ENCODE assay signal across 20 cellular contexts in the genomic region with DNA sequence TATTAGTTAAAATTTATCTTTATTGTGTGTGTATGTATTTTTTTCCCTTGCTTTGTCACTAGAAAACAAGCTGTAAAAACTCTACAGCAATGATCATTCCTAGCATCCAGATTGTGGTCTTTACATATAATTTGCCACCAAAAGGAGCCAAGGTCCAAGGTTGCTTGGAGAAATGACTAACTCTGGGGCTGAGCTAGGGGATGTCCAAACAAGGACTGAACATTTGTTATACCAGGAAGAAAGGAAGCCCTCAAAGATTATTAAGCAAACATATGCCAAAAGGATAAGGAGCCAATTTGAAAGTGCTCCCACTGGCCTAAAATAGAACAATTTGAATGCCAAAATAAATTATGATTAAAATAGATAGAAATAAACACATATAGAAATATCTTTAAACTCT.
A peak's percentile ranks its signal among the peaks of the same experiment; 100 is the strongest.
DNase-seq lines count a peak whose midpoint lies in the region; ATAC-seq, FAIRE-seq and TF ChIP-seq lines count a peak whose summit lies in the region.
"Had no signal": no experiment of that assay in that cellular context is flagged by ENCODE, and none has a peak within 500 bp of the region (broad histone marks: within the 10 kb centered on the region; RNA-seq: fewer than 3 reads in every experiment).

No MANE protein-coding gene starts in this region.

- H3K27ac ChIP-seq in HepG2 (ENCODE audit: extremely low read length, insufficient read depth, low read length) (no peak overlapping the region), right lobe of liver (no peak overlapping the region), aorta (ENCODE audit: low read depth in 1 of 2, low read length in 2 of 2) (no peak overlapping the region)
- H3K27ac ChIP-seq: Peyer's patch had no signal

- H3K4me1 ChIP-seq in HepG2 (ENCODE audit: insufficient read depth, low read length) = no peaks in the 10 kb centered on the region
- H3K4me1 ChIP-seq in right lobe of liver = no peaks in the 10 kb centered on the region
- H3K4me1 ChIP-seq in aorta (ENCODE audit: control insufficient read depth in 1 of 2, insufficient read depth in 2 of 2, low read length in 2 of 2) = peaks cover 0 to 3% of the 10 kb centered on the region in 2 donors
- H3K4me1 ChIP-seq: Peyer's patch had no signal

- H3K4me1 Mint-ChIP-seq in stimulated activated effector memory CD8-positive, alpha-beta T cell treated with anti-CD3 and anti-CD28 coated beads, Interleukin-12 subunit alpha, Interleukin-12 subunit beta, amount 100 ng/mL, for 72 hours = no peaks in the 10 kb centered on the region
- H3K4me1 Mint-ChIP-seq: B cell had no signal

- no peak for TF ChIP-seq RAD21 in HepG2 (CRISPR knock-in tag; IDR thresholded peaks at IDR 0.05)

- no peaks in the 10 kb centered on the region for H3K79me2 ChIP-seq in HepG2 (ENCODE audit: insufficient read depth, low read length)

- POLR2A ChIA-PET in HepG2 (lab: Yijun Ruan, JAX) = no interaction called here

- H3K36me3 ChIP-seq in HepG2 (replicated peaks in 1 of 2; ENCODE audit: control insufficient read depth in 1 of 2, insufficient read depth in 2 of 2, low read length in 2 of 2) = no peaks in the 10 kb centered on the region
- H3K36me3 ChIP-seq in right lobe of liver = no peaks in the 10 kb centered on the region
- no peaks in the 10 kb centered on the region for H3K36me3 ChIP-seq in aorta (ENCODE audit: control insufficient read depth in 1 of 2, insufficient read depth in 2 of 2, low read length in 1 of 2)
- H3K36me3 ChIP-seq: Peyer's patch had no signal

- no peak overlapping the region for H3K9ac ChIP-seq in HepG2 (ENCODE audit: insufficient read depth, low read depth, low read length)

- no TSS peak for BruUV-seq in HepG2 (replicated peaks; lab: Mats Ljungman, UMichigan)

- no peak for DNase-seq in HepG2 (ENCODE audit: low spot score)
- no peak for DNase-seq in right lobe of liver
- peak; percentile 3 to 5 for DNase-seq in cardiac fibroblast (ENCODE audit: low read depth in 2 of 2)
- peak; percentile 11 for DNase-seq in fibroblast of peridontal ligament (ENCODE audit: extremely low read depth)
- DNase-seq in aorta = no peak
- DNase-seq in COLO829 (ENCODE audit: low spot score) = no peak
- DNase-seq in activated CD8-positive, alpha-beta memory T cell treated with anti-CD3 and anti-CD28 coated beads, Interleukin-2, amount 50 U/mL, for 48 hours = no peak
- no peak for DNase-seq in stimulated activated effector memory CD8-positive, alpha-beta T cell treated with anti-CD3 and anti-CD28 coated beads, Interleukin-12 subunit alpha, Interleukin-12 subunit beta, amount 100 ng/mL, for 72 hours (ENCODE audit: low spot score in 2 of 2)
- DNase-seq: H7, NCI-H1105, NCI-H146, NCI-H2029 treated with DMSO at 0.1 percent for 48 hours, NCI-H226, NCI-H524 treated with DMSO at 0.1 percent for 48 hours, NCI-H82, Peyer's patch had no signal

- H3K27me3 ChIP-seq in HepG2 (ENCODE audit: control insufficient read depth in 1 of 2, insufficient read depth in 2 of 2, low read length in 2 of 2) (no peaks in the 10 kb centered on the region), right lobe of liver (no peaks in the 10 kb centered on the region), aorta (ENCODE audit: control insufficient read depth in 1 of 2, insufficient read depth in 2 of 2, low read length in 1 of 2) (no peaks in the 10 kb centered on the region)
- H3K27me3 ChIP-seq: Peyer's patch had no signal

- no peaks in the 10 kb centered on the region for H3K9me3 ChIP-seq in HepG2 (ENCODE audit: low read length)
- H3K9me3 ChIP-seq in right lobe of liver = no peaks in the 10 kb centered on the region
- H3K9me3 ChIP-seq in aorta (ENCODE audit: control insufficient read depth, low read length) = no peaks in the 10 kb centered on the region
- H3K9me3 ChIP-seq: Peyer's patch had no signal

- H3K27ac Mint-ChIP-seq in stimulated activated effector memory CD8-positive, alpha-beta T cell treated with anti-CD3 and anti-CD28 coated beads, Interleukin-12 subunit alpha, Interleukin-12 subunit beta, amount 100 ng/mL, for 72 hours = no peak overlapping the region
- H3K27ac Mint-ChIP-seq: B cell, CD14-positive monocyte had no signal

- H3K4me2 ChIP-seq in HepG2 (ENCODE audit: low read depth, low read length) = no peak overlapping the region

- TF ChIP-seq CTCF in HepG2 (CRISPR knock-in tag; IDR thresholded peaks at IDR 0.05) (no peak), right lobe of liver (IDR thresholded peaks at IDR 0.05) (no peak), cardiac fibroblast (IDR thresholded peaks at IDR 0.05; ENCODE audit: low read depth, low read length) (no peak)

- H3K36me3 Mint-ChIP-seq in stimulated activated effector memory CD8-positive, alpha-beta T cell treated with anti-CD3 and anti-CD28 coated beads, Interleukin-12 subunit alpha, Interleukin-12 subunit beta, amount 100 ng/mL, for 72 hours = no peaks in the 10 kb centered on the region
- H3K36me3 Mint-ChIP-seq: CD14-positive monocyte had no signal

- no peak overlapping the region for H2AFZ ChIP-seq in HepG2 (ENCODE audit: low read length)

- TF ChIP-seq POLR2A in HepG2 (IDR thresholded peaks at IDR 0.05; ENCODE audit: insufficient read depth in 1 of 2, low read depth in 2 of 2, low read length in 2 of 2) (no peak), right lobe of liver (IDR thresholded peaks at IDR 0.05) (no peak)

- CTCF ChIA-PET in HepG2 (lab: Yijun Ruan, JAX; ENCODE audit: low intra/inter-chr PET ratio, low total read pairs) = no interaction called here

- ATAC-seq in HepG2 = peak; percentile 81
- ATAC-seq in right lobe of liver = no peak
- ATAC-seq in aorta (ENCODE audit: low FRiP score) = peak; percentile 62
- ATAC-seq in stimulated activated effector memory CD8-positive, alpha-beta T cell treated with anti-CD3 and anti-CD28 coated beads, Interleukin-12 subunit alpha, Interleukin-12 subunit beta, amount 100 ng/mL, for 72 hours = no peak
- ATAC-seq: K562 had no signal

- H3K9me3 Mint-ChIP-seq in stimulated activated effector memory CD8-positive, alpha-beta T cell treated with anti-CD3 and anti-CD28 coated beads, Interleukin-12 subunit alpha, Interleukin-12 subunit beta, amount 100 ng/mL, for 72 hours = peaks cover 17% of the 10 kb centered on the region

- in situ Hi-C loops in HepG2 (cut with HindIII; ENCODE audit: extremely low pct_ligation_motif_present, low pct_unique_long_range_greater_than_20kb) = no loop called here

- FAIRE-seq in HepG2 (lab: Jason Lieb, UNC) = no peak
- FAIRE-seq: A204.1, K562 had no signal

- no peak for TF ChIP-seq EP300 in HepG2 (IDR thresholded peaks at IDR 0.05; ENCODE audit: low read depth in 2 of 2, low read length in 2 of 2)
- no peak for TF ChIP-seq EP300 in HepG2 (CRISPR knock-in tag; IDR thresholded peaks at IDR 0.05; ENCODE audit: borderline replicate concordance)

- H3K4me3 Mint-ChIP-seq in stimulated activated effector memory CD8-positive, alpha-beta T cell treated with anti-CD3 and anti-CD28 coated beads, Interleukin-12 subunit alpha, Interleukin-12 subunit beta, amount 100 ng/mL, for 72 hours = no peak overlapping the region
- H3K4me3 Mint-ChIP-seq: B cell, CD14-positive monocyte had no signal

- intact Hi-C loops in HepG2 (cut with micrococcal nuclease; ENCODE audit: unreplicated experiment) = no loop called here
- intact Hi-C loops in right lobe of liver (cut with DNase I) = no loop called here
- intact Hi-C loops in aorta (cut with DNase I) = no loop called here

- H4K20me1 ChIP-seq in HepG2 (ENCODE audit: insufficient read depth, low read length) = no peaks in the 10 kb centered on the region

- H3K4me3 ChIP-seq in HepG2 (replicated peaks in 1 of 3; ENCODE audit: insufficient read depth in 1 of 3, low read depth in 2 of 3, low read length in 3 of 3) (no peak overlapping the region), right lobe of liver (no peak overlapping the region), cardiac fibroblast (replicated peaks in 1 of 2; ENCODE audit: low read depth in 2 of 2, low read length in 2 of 2) (no peak overlapping the region), aorta (ENCODE audit: low read length in 2 of 2) (no peak overlapping the region)
- H3K4me3 ChIP-seq: K562, Peyer's patch had no signal

TF ChIP-seq in HepG2, 621 proteins besides CTCF, POLR2A, EP300 and RAD21 (continues in another document):
- TF ChIP-seq, protein P1, sequence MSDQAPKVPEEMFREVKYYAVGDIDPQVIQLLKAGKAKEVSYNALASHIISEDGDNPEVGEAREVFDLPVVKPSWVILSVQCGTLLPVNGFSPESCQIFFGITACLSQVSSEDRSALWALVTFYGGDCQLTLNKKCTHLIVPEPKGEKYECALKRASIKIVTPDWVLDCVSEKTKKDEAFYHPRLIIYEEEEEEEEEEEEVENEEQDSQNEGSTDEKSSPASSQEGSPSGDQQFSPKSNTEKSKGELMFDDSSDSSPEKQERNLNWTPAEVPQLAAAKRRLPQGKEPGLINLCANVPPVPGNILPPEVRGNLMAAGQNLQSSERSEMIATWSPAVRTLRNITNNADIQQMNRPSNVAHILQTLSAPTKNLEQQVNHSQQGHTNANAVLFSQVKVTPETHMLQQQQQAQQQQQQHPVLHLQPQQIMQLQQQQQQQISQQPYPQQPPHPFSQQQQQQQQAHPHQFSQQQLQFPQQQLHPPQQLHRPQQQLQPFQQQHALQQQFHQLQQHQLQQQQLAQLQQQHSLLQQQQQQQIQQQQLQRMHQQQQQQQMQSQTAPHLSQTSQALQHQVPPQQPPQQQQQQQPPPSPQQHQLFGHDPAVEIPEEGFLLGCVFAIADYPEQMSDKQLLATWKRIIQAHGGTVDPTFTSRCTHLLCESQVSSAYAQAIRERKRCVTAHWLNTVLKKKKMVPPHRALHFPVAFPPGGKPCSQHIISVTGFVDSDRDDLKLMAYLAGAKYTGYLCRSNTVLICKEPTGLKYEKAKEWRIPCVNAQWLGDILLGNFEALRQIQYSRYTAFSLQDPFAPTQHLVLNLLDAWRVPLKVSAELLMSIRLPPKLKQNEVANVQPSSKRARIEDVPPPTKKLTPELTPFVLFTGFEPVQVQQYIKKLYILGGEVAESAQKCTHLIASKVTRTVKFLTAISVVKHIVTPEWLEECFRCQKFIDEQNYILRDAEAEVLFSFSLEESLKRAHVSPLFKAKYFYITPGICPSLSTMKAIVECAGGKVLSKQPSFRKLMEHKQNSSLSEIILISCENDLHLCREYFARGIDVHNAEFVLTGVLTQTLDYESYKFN (CRISPR knock-in tag; conservative IDR thresholded peaks at IDR 0.05) = 0 out of 2 replicates have a peak, but pooled peaks have one; percentile 31
- TF ChIP-seq RFX1 (IDR thresholded peaks at IDR 0.05) (no peak), YEATS4 (CRISPR knock-in tag; IDR thresholded peaks at IDR 0.05; ENCODE audit: borderline replicate concordance) (no peak), ZNF253 (CRISPR knock-in tag; IDR thresholded peaks at IDR 0.05; ENCODE audit: borderline replicate concordance) (no peak)

Comparison
In these comparisons a context has a peak if more than half of its experiments do, and no peak if none do; other contexts are left out.
1. ATAC-seq: peak in HepG2 (single experiment) and aorta (single experiment); none in right lobe of liver (0 of 4) and stimulated activated effector memory CD8-positive, alpha-beta T cell treated with anti-CD3 and anti-CD28 coated beads, Interleukin-12 subunit alpha, Interleukin-12 subunit beta, amount 100 ng/mL, for 72 hours (single experiment).
2. DNase-seq: peak in cardiac fibroblast (2 of 2) and fibroblast of peridontal ligament (single experiment); none in HepG2 (single experiment), right lobe of liver (0 of 3), aorta (0 of 2), COLO829 (single experiment), activated CD8-positive, alpha-beta memory T cell treated with anti-CD3 and anti-CD28 coated beads, Interleukin-2, amount 50 U/mL, for 48 hours (single experiment) and stimulated activated effector memory CD8-positive, alpha-beta T cell treated with anti-CD3 and anti-CD28 coated beads, Interleukin-12 subunit alpha, Interleukin-12 subunit beta, amount 100 ng/mL, for 72 hours (0 of 2).